Comparison of ENCODE assay signal across 8 cellular contexts in genomic region chr3:99878005-99878404, GRCh38.
DNase-seq lines count a peak whose midpoint lies in the region; ATAC-seq and TF ChIP-seq lines count a peak whose summit lies in the region.

No MANE protein-coding gene starts in this region.

- H3K27ac ChIP-seq in breast epithelium (peak overlapping the region; percentile 34 to 92), skeletal muscle tissue (ENCODE audit: low read depth, low read length) (peak overlapping the region; percentile 86)

- no peak for TF ChIP-seq CTCF in breast epithelium (IDR thresholded peaks at IDR 0.05)

- H3K36me3 ChIP-seq in breast epithelium (no peaks in the 10 kb centered on the region), skeletal muscle tissue (ENCODE audit: control insufficient read depth in 3 of 3, insufficient read depth in 3 of 3, low read length in 3 of 3) (peaks cover 0 to 2% (median 0%) of the 10 kb centered on the region in 3 donors)

- H3K4me3 ChIP-seq in breast epithelium: no peak overlapping the region
- H3K4me3 ChIP-seq in skeletal muscle tissue (ENCODE audit: low read length in 3 of 3): no peak overlapping the region

- DNase-seq in breast epithelium (ENCODE audit: low spot score in 2 of 2) (no peak), NCI-H187 treated with DMSO at 0.1 percent for 48 hours (lab: John Stamatoyannopoulos, UW) (no peak), NCI-H69 (lab: John Stamatoyannopoulos, UW) (no peak), KBM-7 (no peak)
- no peak for DNase-seq in activated effector memory CD4-positive, alpha-beta T cell treated with Interleukin-2 at 50 U/mL for 16 hours

- in situ Hi-C loops in KBM-7 (cut with MboI; ENCODE audit: low pct_unique_long_range_greater_than_20kb, low sequenced_read_pairs): no loop called here

- H3K4me1 ChIP-seq in breast epithelium (no peaks in the 10 kb centered on the region), skeletal muscle tissue (ENCODE audit: control insufficient read depth in 3 of 3, insufficient read depth in 3 of 3, low read length in 3 of 3) (peaks cover 0 to 25% (median 20%) of the 10 kb centered on the region in 3 donors)

- H3K9me3 ChIP-seq in breast epithelium (no peaks in the 10 kb centered on the region), skeletal muscle tissue (ENCODE audit: control insufficient read depth in 3 of 3, low read length in 3 of 3) (no peaks in the 10 kb centered on the region)

- ATAC-seq in GM18868 (IDR thresholded peaks at IDR 0.05; ENCODE audit: unreplicated experiment) (peak; percentile 56), HG03196 (IDR thresholded peaks at IDR 0.05; ENCODE audit: unreplicated experiment) (peak; percentile 48)

- intact Hi-C loops in breast epithelium (cut with DNase I; ENCODE audit: low total_unique reads): no loop called here

- TF ChIP-seq POLR2A in breast epithelium (IDR thresholded peaks at IDR 0.05): no peak

- H3K9ac ChIP-seq in skeletal muscle tissue (ENCODE audit: low read depth in 1 of 3, low read length in 3 of 3): no peak overlapping the region

- H3K27me3 ChIP-seq in breast epithelium: no peaks in the 10 kb centered on the region
- H3K27me3 ChIP-seq in skeletal muscle tissue (ENCODE audit: control insufficient read depth in 3 of 3, insufficient read depth in 3 of 3, low read length in 3 of 3): no peaks in the 10 kb centered on the region
